In genomic region chr12:12582895-12583303, GRCh38 we compare ENCODE assay signal across 8 cellular contexts. TPM values are rescaled to one million over a fixed set of nuclear protein-coding genes. Genes with fewer than 3 reads are reported as not detected.
DNase-seq lines count a peak whose midpoint lies in the region; ATAC-seq and TF ChIP-seq lines count a peak whose summit lies in the region.

No MANE protein-coding gene starts in this region.

- no peaks in the 10 kb centered on the region for H3K9me3 ChIP-seq in lung (ENCODE audit: control insufficient read depth in 2 of 2, insufficient read depth in 1 of 2, low read length in 1 of 2)

- no peak overlapping the region for H3K27ac Mint-ChIP-seq in progenitor cell of endocrine pancreas

- H3K9me3 Mint-ChIP-seq in progenitor cell of endocrine pancreas (ENCODE audit: low read depth) = no peaks in the 10 kb centered on the region

- H3K27me3 Mint-ChIP-seq in progenitor cell of endocrine pancreas = no peaks in the 10 kb centered on the region

- no peaks in the 10 kb centered on the region for H3K36me3 ChIP-seq in lung (ENCODE audit: control insufficient read depth in 2 of 2, insufficient read depth in 2 of 2, low read length in 2 of 2)

- H3K27me3 ChIP-seq in lung (ENCODE audit: control insufficient read depth, insufficient read depth) = no peaks in the 10 kb centered on the region

- DNase-seq in SW480 (ENCODE audit: low spot score) = peak; percentile 69
- peak; percentile 67 for DNase-seq in lung (ENCODE audit: low spot score)
- no peak for DNase-seq in DMS79 (lab: John Stamatoyannopoulos, UW)
- no peak for DNase-seq in progenitor cell of endocrine pancreas (ENCODE audit: low spot score, unreplicated experiment)
- DNase-seq in SKM-1 treated with dmso at 0.1 percent for 144 hours (lab: John Stamatoyannopoulos, UW; ENCODE audit: unreplicated experiment) = no peak
- no peak for DNase-seq in NCI-H2029 (lab: John Stamatoyannopoulos, UW)

- H3K4me1 ChIP-seq in lung (ENCODE audit: control insufficient read depth in 2 of 2, insufficient read depth in 2 of 2, low read length in 2 of 2) = no peaks in the 10 kb centered on the region

- no peak overlapping the region for H3K4me3 Mint-ChIP-seq in progenitor cell of endocrine pancreas (ENCODE audit: low read depth)

- TF ChIP-seq CTCF in lung (IDR thresholded peaks at IDR 0.05; ENCODE audit: control extremely low read depth, extremely low read depth) (no peak), progenitor cell of endocrine pancreas (IDR thresholded peaks at IDR 0.05; ENCODE audit: unreplicated experiment) (no peak)

- 46 to 49% methylated on average over 6 of the region's 6 CpGs for WGBS in lung, 2 donors

- ATAC-seq in GM18873 (IDR thresholded peaks at IDR 0.05; ENCODE audit: low FRiP score, unreplicated experiment) = peak; percentile 94
- peak; percentile 95 for ATAC-seq in HG02759 (IDR thresholded peaks at IDR 0.05; ENCODE audit: unreplicated experiment)
- ATAC-seq in lung (ENCODE audit: insufficient read depth, low FRiP score) = peak; percentile 64

- peaks cover 11% of the 10 kb centered on the region for H3K4me1 Mint-ChIP-seq in progenitor cell of endocrine pancreas (ENCODE audit: low read depth)

- peak overlapping the region in 1 of 2 donors; percentile 79 for H3K27ac ChIP-seq in lung (ENCODE audit: low read depth in 1 of 2, low read length in 1 of 2)

- H3K4me3 ChIP-seq in lung = no peak overlapping the region

- no peaks in the 10 kb centered on the region for H3K36me3 Mint-ChIP-seq in progenitor cell of endocrine pancreas (ENCODE audit: insufficient read depth)

RNA-seq across cellular contexts. Expression of gene DUSP16, which starts 20.2 kb away (rescaled TPM):
- total RNA-seq in lung = 10 to 100 TPM; 27.6 to 40.0 TPM
- 10 to 100 TPM; 11.1 to 24.1 TPM for polyA plus RNA-seq in lung
- total RNA-seq in progenitor cell of endocrine pancreas = 67.5 and 74.6 TPM in 2 replicates

RNA-seq across cellular contexts. Expression of gene CREBL2, which starts 28.8 kb away (rescaled TPM):
- total RNA-seq in lung (10 to 100 TPM; 32.2 to 50.5 TPM), progenitor cell of endocrine pancreas (18.5 and 18.8 TPM in 2 replicates)
- 10 to 100 TPM; 18.3 to 23.1 TPM for polyA plus RNA-seq in lung

Comparison
In these comparisons a context has a peak if more than half of its experiments do, and no peak if none do; other contexts are left out.
1. DNase-seq: peak in SW480 (single experiment) and lung (single experiment); none in DMS79 (single experiment), progenitor cell of endocrine pancreas (single experiment), SKM-1 treated with dmso at 0.1 percent for 144 hours (single experiment) and NCI-H2029 (single experiment).
2. Peak in every context shown above with its lines, with median percentiles within 50 percentile points of each other: ATAC-seq.